In the genomic region with DNA sequence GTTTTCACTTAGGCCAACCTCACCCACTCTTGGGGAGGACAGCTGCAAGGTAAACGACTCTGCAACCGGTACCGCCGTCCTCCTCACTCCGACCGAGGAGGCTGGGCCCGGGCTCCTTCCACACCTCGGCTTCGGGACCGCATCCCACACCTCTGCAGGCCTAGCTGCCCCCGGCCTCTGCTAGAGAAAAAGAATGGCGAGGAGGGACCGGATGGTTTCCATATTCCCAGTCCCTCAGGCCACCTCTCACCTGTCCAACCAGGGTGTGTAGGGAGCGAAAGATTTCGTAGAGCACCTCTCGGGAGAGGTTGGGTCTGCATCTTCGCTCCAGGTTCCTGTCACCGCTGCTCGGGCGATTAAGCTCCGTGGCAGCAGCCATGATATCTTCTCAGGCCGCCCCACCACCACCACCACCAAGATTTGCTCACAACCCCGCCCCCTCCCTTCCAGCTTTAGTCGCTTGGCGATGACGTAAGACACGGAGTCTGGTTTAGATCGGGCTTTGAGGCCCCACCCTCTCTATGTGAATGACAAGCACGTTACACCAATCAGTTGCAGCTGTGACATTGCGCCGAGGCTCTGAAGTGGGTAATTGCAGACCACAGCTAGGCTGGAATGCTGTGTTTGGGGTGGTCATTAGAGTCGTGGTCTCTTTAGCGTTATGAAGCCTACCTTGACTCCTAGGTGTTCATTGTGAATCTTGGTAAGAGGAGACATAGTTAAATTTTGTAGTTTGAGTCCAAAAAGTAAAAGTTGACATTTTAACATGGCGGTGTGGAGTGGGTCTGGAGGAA, we compare ENCODE assay signal across 8 cellular contexts. TPM values are rescaled to one million over a fixed set of nuclear protein-coding genes. Genes with fewer than 3 reads are reported as not detected.
DNase-seq lines count a peak whose midpoint lies in the region; ATAC-seq lines count a peak whose summit lies in the region.

A gene with protein sequence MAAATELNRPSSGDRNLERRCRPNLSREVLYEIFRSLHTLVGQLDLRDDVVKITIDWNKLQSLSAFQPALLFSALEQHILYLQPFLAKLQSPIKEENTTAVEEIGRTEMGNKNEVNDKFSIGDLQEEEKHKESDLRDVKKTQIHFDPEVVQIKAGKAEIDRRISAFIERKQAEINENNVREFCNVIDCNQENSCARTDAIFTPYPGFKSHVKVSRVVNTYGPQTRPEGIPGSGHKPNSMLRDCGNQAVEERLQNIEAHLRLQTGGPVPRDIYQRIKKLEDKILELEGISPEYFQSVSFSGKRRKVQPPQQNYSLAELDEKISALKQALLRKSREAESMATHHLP (minus strand): TSS at position 428 of the 794 bp plus-strand sequence. CDS start 49 bp downstream, at position 379.

- peak within 1 kb of the TSS; percentile 62 to 93 for H3K4me3 ChIP-seq in CD4-positive, alpha-beta memory T cell (ENCODE audit: low read length in 2 of 2)
- H3K4me3 ChIP-seq in effector memory CD4-positive, alpha-beta T cell (ENCODE audit: insufficient read depth, low read depth, low read length, poor library complexity, severe bottlenecking): peak within 1 kb of the TSS; percentile 99

- peaks cover 0 to 11% of the 10 kb centered on the region in 2 donors for H3K36me3 Mint-ChIP-seq in CD4-positive, alpha-beta memory T cell

- peak within 1 kb of the TSS; percentile 85 to 98 (median 97) for H3K27ac Mint-ChIP-seq in CD4-positive, alpha-beta memory T cell

- intact Hi-C loops in CD4-positive, alpha-beta memory T cell (cut with micrococcal nuclease): loop anchor here (1.0 kb wide), 1 partner anchor 494 kb away; the partner anchor contains the start of gene BRMS1L

- H3K9me3 Mint-ChIP-seq in CD4-positive, alpha-beta memory T cell: peaks cover 0 to 3% (median 0%) of the 10 kb centered on the region in 8 donors

- ATAC-seq in GM19468 (IDR thresholded peaks at IDR 0.05; ENCODE audit: extremely low read depth, unreplicated experiment): peak; percentile 98

- peaks cover 6 to 11% of the 10 kb centered on the region in 2 donors for H3K27me3 Mint-ChIP-seq in CD4-positive, alpha-beta memory T cell

- peak within 1 kb of the TSS; percentile 94 to 99 (median 96) for H3K4me3 Mint-ChIP-seq in CD4-positive, alpha-beta memory T cell

- DNase-seq in CD4-positive, alpha-beta memory T cell: peak; percentile 82 to 96 (median 85)
- DNase-seq in HS-5 (ENCODE audit: low read depth) (peak; percentile 89), medulla oblongata (ENCODE audit: extremely low spot score) (peak; percentile 98)
- peak; percentile 83 for DNase-seq in NK-92 treated with Interleukin-12 subunit alpha and Interleukin-12 subunit beta, amount 100 ng/mL, for 24 hours (lab: John Stamatoyannopoulos, UW)
- peak; percentile 93 for DNase-seq in activated CD8-positive, alpha-beta memory T cell treated with anti-CD3 and anti-CD28 coated beads for 24 hours
- peak; percentile 81 to 88 (median 83) for DNase-seq in effector memory CD4-positive, alpha-beta T cell
- DNase-seq in stimulated activated CD8-positive, alpha-beta memory T cell treated with anti-CD3 and anti-CD28 coated beads, Interleukin-12 subunit alpha, Interleukin-12 subunit beta, amount 100 ng/mL, for 1 hour (ENCODE audit: low read depth): peak; percentile 80

- H3K4me1 ChIP-seq in CD4-positive, alpha-beta memory T cell (ENCODE audit: insufficient read depth, low read length): peaks cover 23% of the 10 kb centered on the region
- peaks cover 3% of the 10 kb centered on the region for H3K4me1 ChIP-seq in effector memory CD4-positive, alpha-beta T cell (ENCODE audit: control insufficient read depth, insufficient read depth, low read length, poor library complexity, severe bottlenecking)

- no peaks in the 10 kb centered on the region for H3K36me3 ChIP-seq in CD4-positive, alpha-beta memory T cell (ENCODE audit: insufficient read depth, low read length)
- no peaks in the 10 kb centered on the region for H3K36me3 ChIP-seq in effector memory CD4-positive, alpha-beta T cell (ENCODE audit: control insufficient read depth, insufficient read depth, low read length)

- CTCF ChIA-PET in CD4-positive, alpha-beta memory T cell (lab: Charles Lee; ENCODE audit: partially characterized antibody): interaction anchor here (0.7 to 1.5 kb wide), 2 partner anchors 16 to 53 kb away, joined by 3 to 6 read pairs; no protein-coding TSS in a partner anchor

- no peaks in the 10 kb centered on the region for H3K9me3 ChIP-seq in CD4-positive, alpha-beta memory T cell (ENCODE audit: control insufficient read depth in 1 of 2, low read length in 2 of 2)
- no peaks in the 10 kb centered on the region for H3K9me3 ChIP-seq in effector memory CD4-positive, alpha-beta T cell (ENCODE audit: control insufficient read depth, low read length)

- peak within 1 kb of the TSS; percentile 77 for H3K27ac ChIP-seq in CD4-positive, alpha-beta memory T cell (ENCODE audit: low read depth, low read length)
- H3K27ac ChIP-seq in effector memory CD4-positive, alpha-beta T cell (ENCODE audit: insufficient read depth, low read length, poor library complexity, severe bottlenecking): peak within 1 kb of the TSS; percentile 80

- POLR2A ChIA-PET in CD4-positive, alpha-beta memory T cell (lab: Charles Lee; ENCODE audit: partially characterized antibody): interaction anchor here (1.1 to 1.8 kb wide), 4 partner anchors 13 to 498 kb away, joined by 4 to 12 read pairs (median 5); partner anchors contain the start of gene BRMS1L

- no peaks in the 10 kb centered on the region for H3K27me3 ChIP-seq in CD4-positive, alpha-beta memory T cell (ENCODE audit: insufficient read depth, low read length)
- no peaks in the 10 kb centered on the region for H3K27me3 ChIP-seq in effector memory CD4-positive, alpha-beta T cell (replicated peaks; ENCODE audit: control insufficient read depth, insufficient read depth, low read length, poor library complexity, severe bottlenecking)

- H3K4me1 Mint-ChIP-seq in CD4-positive, alpha-beta memory T cell: peaks cover 16 to 42% (median 26%) of the 10 kb centered on the region in 4 donors

RNA-seq across cellular contexts. Expression of the gene that starts here (rescaled TPM):
- 10 to 100 TPM; 16.7 to 25.6 TPM for total RNA-seq in CD4-positive, alpha-beta memory T cell
- polyA plus RNA-seq in CD4-positive, alpha-beta memory T cell: 10 to 100 TPM; 19.7 to 19.8 TPM

Comparison
In these comparisons a context has a peak if more than half of its experiments do, and no peak if none do; other contexts are left out.
1. Peak in every context shown above with its lines: DNase-seq, ATAC-seq, H3K4me3 ChIP-seq and H3K27ac ChIP-seq.